20 cellular contexts compared by ENCODE assay signal in the genomic region with DNA sequence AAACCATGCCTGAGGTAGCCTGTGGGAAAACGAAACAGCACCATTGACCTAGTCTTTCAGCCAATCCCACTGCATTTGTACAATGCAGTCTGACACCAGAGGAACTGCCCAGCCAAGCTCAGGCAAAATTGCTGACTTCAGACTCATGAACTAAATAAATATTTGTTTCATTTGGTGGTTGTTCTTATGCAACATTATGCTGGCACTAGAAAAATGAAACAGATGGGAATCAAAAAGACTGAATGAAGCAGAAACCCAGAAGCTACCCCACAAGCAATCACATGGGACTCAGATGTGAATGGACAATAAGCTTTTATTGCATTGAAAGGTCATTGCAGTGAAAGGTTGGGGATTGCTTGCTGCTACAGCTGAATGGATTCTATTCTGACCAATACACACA. TPM values are rescaled to one million over a fixed set of nuclear protein-coding genes. Genes with fewer than 3 reads are reported as not detected.
DNase-seq lines count a peak whose midpoint lies in the region; ATAC-seq and TF ChIP-seq lines count a peak whose summit lies in the region.
"Had no signal": no experiment of that assay in that cellular context is flagged by ENCODE, and none has a peak within 500 bp of the region (broad histone marks: within the 10 kb centered on the region; RNA-seq: fewer than 3 reads in every experiment).

No MANE protein-coding gene starts in this region.

- 33 to 63% (median 49%) methylated on average over 1 of the region's 1 CpG for WGBS in heart left ventricle, 4 donors
- WGBS in right lobe of liver (ENCODE audit: insufficient coverage, low coverage, low lambda C conversion rate, missing lambda C conversion rate) = 7% methylated on average over 1 of the region's 1 CpG

- H3K27ac ChIP-seq in heart left ventricle = no peak overlapping the region
- no peak overlapping the region for H3K27ac ChIP-seq in epithelial cell of prostate
- H3K27ac ChIP-seq in right lobe of liver = peak overlapping the region; percentile 73 to 80 (median 80)
- H3K27ac ChIP-seq in upper lobe of right lung = no peak overlapping the region
- H3K27ac ChIP-seq: HL-60, parathyroid adenoma had no signal

- H3K36me3 ChIP-seq in heart left ventricle = no peaks in the 10 kb centered on the region
- H3K36me3 ChIP-seq in right lobe of liver = no peaks in the 10 kb centered on the region
- no peaks in the 10 kb centered on the region for H3K36me3 ChIP-seq in upper lobe of right lung

- H3K4me1 ChIP-seq in heart left ventricle = no peaks in the 10 kb centered on the region
- peaks cover 0 to 46% (median 3%) of the 10 kb centered on the region in 4 donors for H3K4me1 ChIP-seq in right lobe of liver
- peaks cover 3% of the 10 kb centered on the region for H3K4me1 ChIP-seq in upper lobe of right lung

- intact Hi-C loops in left ventricle myocardium superior (cut with micrococcal nuclease) = no loop called here
- intact Hi-C loops in heart left ventricle (cut with DNase I) = no loop called here
- intact Hi-C loops in right lobe of liver (cut with DNase I) = no loop called here
- intact Hi-C loops in upper lobe of right lung (cut with DNase I) = no loop called here

- no peak for TF ChIP-seq CTCF in heart left ventricle (IDR thresholded peaks at IDR 0.05)
- TF ChIP-seq CTCF in right lobe of liver (IDR thresholded peaks at IDR 0.05) = no peak
- no peak for TF ChIP-seq CTCF in upper lobe of right lung (IDR thresholded peaks at IDR 0.05)

- peak; percentile 20 for ATAC-seq in left ventricle myocardium superior
- no peak for ATAC-seq in heart left ventricle
- ATAC-seq in right lobe of liver = peak; percentile 67 to 78 (median 74)
- peak; percentile 64 for ATAC-seq in upper lobe of right lung
- ATAC-seq in HG03097 (IDR thresholded peaks at IDR 0.05; ENCODE audit: low FRiP score, unreplicated experiment) = no peak
- ATAC-seq in GM21367 (IDR thresholded peaks at IDR 0.05; ENCODE audit: unreplicated experiment) = no peak

- TF ChIP-seq POLR2A in heart left ventricle (IDR thresholded peaks at IDR 0.05) (no peak), right lobe of liver (IDR thresholded peaks at IDR 0.05) (no peak)

- H3K9me3 ChIP-seq in heart left ventricle = no peaks in the 10 kb centered on the region
- no peaks in the 10 kb centered on the region for H3K9me3 ChIP-seq in right lobe of liver
- H3K9me3 ChIP-seq in upper lobe of right lung = no peaks in the 10 kb centered on the region

- H3K27me3 ChIP-seq in heart left ventricle (no peaks in the 10 kb centered on the region), right lobe of liver (no peaks in the 10 kb centered on the region), upper lobe of right lung (no peaks in the 10 kb centered on the region)

- DNase-seq in left ventricle myocardium superior = no peak
- no peak for DNase-seq in heart left ventricle
- peak; percentile 16 for DNase-seq in epithelial cell of prostate (ENCODE audit: low read depth, low spot score)
- peak; percentile 37 to 80 (median 70) for DNase-seq in right lobe of liver
- DNase-seq in upper lobe of right lung = no peak
- no peak for DNase-seq in DMS153 (lab: John Stamatoyannopoulos, UW)
- DNase-seq: ACHN; activated CD4-positive, alpha-beta T cell treated with anti-CD3 and anti-CD28 coated beads, Interleukin-2, amount 50 U/mL, for 4 hours; activated naive CD8-positive, alpha-beta T cell treated with anti-CD3 and anti-CD28 coated beads for 36 hours; activated T-cell treated with anti-CD3 and anti-CD28 coated beads, Interleukin-2, amount 50 U/mL, for 24 hours; CD8-positive, alpha-beta memory T cell; effector memory CD4-positive, alpha-beta T cell; GF-D8; NCI-H1436 treated with DMSO at 0.1 percent for 48 hours; NCI-H446 had no signal

- H3K4me3 ChIP-seq in heart left ventricle (no peak overlapping the region), right lobe of liver (peak overlapping the region; percentile 29 to 53 (median 44)), upper lobe of right lung (no peak overlapping the region)

RNA-seq across cellular contexts. Expression of gene NAT8, which starts 1.7 kb away (rescaled TPM):
- not detected for total RNA-seq in left ventricle myocardium superior
- total RNA-seq in heart left ventricle = not detected
- polyA plus RNA-seq in heart left ventricle = not detected
- 10 to 100 TPM; 15.1 to 40.6 (median 32.7) TPM for total RNA-seq in right lobe of liver
- total RNA-seq in upper lobe of right lung = not detected
- total RNA-seq: activated naive CD8-positive, alpha-beta T cell treated with anti-CD3 and anti-CD28 coated beads for 36 hours; CD8-positive, alpha-beta memory T cell had no signal
- polyA plus RNA-seq: CD8-positive, alpha-beta memory T cell; keratinocyte had no signal

Comparison
In these comparisons a context has a peak if more than half of its experiments do, and no peak if none do; other contexts are left out.
1. ATAC-seq: peak in left ventricle myocardium superior (single experiment), right lobe of liver (4 of 4) and upper lobe of right lung (single experiment); none in heart left ventricle (0 of 4), HG03097 (single experiment) and GM21367 (single experiment).
2. DNase-seq: peak in epithelial cell of prostate (single experiment) and right lobe of liver (3 of 3); none in left ventricle myocardium superior (single experiment), heart left ventricle (0 of 5), upper lobe of right lung (single experiment) and DMS153 (single experiment).
3. H3K27ac ChIP-seq: peak in right lobe of liver (3 of 3); none in heart left ventricle (0 of 12), epithelial cell of prostate (single experiment) and upper lobe of right lung (single experiment).
4. H3K4me3 ChIP-seq: peak in right lobe of liver (3 of 3); none in heart left ventricle (0 of 12) and upper lobe of right lung (single experiment).
5. RNA of gene NAT8, which starts 1.7 kb away (total RNA-seq): 15.1 to 40.6 TPM in right lobe of liver; not detected in upper lobe of right lung (single experiment), not detected in left ventricle myocardium superior (single experiment) and not detected in heart left ventricle; every median in the first group is over 10 times any median in the second.